13 cellular contexts compared by ENCODE assay signal in genomic region chr9:120909904-120910303, GRCh38. TPM values are rescaled to one million over a fixed set of nuclear protein-coding genes. Genes with fewer than 3 reads are reported as not detected.
DNase-seq lines count a peak whose midpoint lies in the region; ATAC-seq and TF ChIP-seq lines count a peak whose summit lies in the region.
"Had no signal": no experiment of that assay in that cellular context is flagged by ENCODE, and none has a peak within 500 bp of the region (broad histone marks: within the 10 kb centered on the region; RNA-seq: fewer than 3 reads in every experiment).

No MANE protein-coding gene starts in this region.

- no peak overlapping the region for H3K27ac ChIP-seq in CD8-positive, alpha-beta memory T cell (ENCODE audit: low read depth, low read length)
- H3K27ac ChIP-seq in RWPE1 (peak overlapping the region; percentile 64), substantia nigra (ENCODE audit: low read depth, low read length, poor library complexity, severe bottlenecking) (no peak overlapping the region)
- H3K27ac ChIP-seq in naive thymus-derived CD4-positive, alpha-beta T cell (ENCODE audit: low read depth, low read length): peak overlapping the region; percentile 69
- H3K27ac ChIP-seq: lower lobe of right lung, thyroid gland had no signal

- intact Hi-C loops in naive thymus-derived CD4-positive, alpha-beta T cell (cut with micrococcal nuclease): loop anchor here in 1 of 2 donors (1.0 kb wide), 1 partner anchor 34 kb away; no protein-coding TSS in a partner anchor

- no peaks in the 10 kb centered on the region for H3K9me3 Mint-ChIP-seq in CD8-positive, alpha-beta memory T cell
- H3K9me3 Mint-ChIP-seq in activated T-cell treated with anti-CD3 and anti-CD28 coated beads, Interleukin-2, amount 50 U/mL, for 72 hours: no peaks in the 10 kb centered on the region
- H3K9me3 Mint-ChIP-seq in naive thymus-derived CD4-positive, alpha-beta T cell: no peaks in the 10 kb centered on the region

- H3K4me3 ChIP-seq in CD8-positive, alpha-beta memory T cell (ENCODE audit: low read length): no peak overlapping the region
- H3K4me3 ChIP-seq in naive thymus-derived CD4-positive, alpha-beta T cell (ENCODE audit: low read length): peak overlapping the region; percentile 10
- H3K4me3 ChIP-seq: lower lobe of right lung, thyroid gland had no signal

- peak overlapping the region; percentile 75 to 96 (median 87) for H3K27ac Mint-ChIP-seq in CD8-positive, alpha-beta memory T cell
- peak overlapping the region; percentile 64 for H3K27ac Mint-ChIP-seq in activated T-cell treated with anti-CD3 and anti-CD28 coated beads, Interleukin-2, amount 50 U/mL, for 72 hours
- H3K27ac Mint-ChIP-seq in naive thymus-derived CD4-positive, alpha-beta T cell: peak overlapping the region in 8 of 9 donors; percentile 59 to 95 (median 82)

- ATAC-seq in activated T-cell treated with anti-CD3 and anti-CD28 coated beads, Interleukin-2, amount 50 U/mL, for 72 hours (replicated peaks in 1 of 2): peak; percentile 74 to 77
- peak; percentile 50 for ATAC-seq in naive thymus-derived CD4-positive, alpha-beta T cell
- no peak for ATAC-seq in HG02759 (IDR thresholded peaks at IDR 0.05; ENCODE audit: unreplicated experiment)
- ATAC-seq: Right ventricle myocardium inferior had no signal

- no peaks in the 10 kb centered on the region for H3K9me3 ChIP-seq in CD8-positive, alpha-beta memory T cell (ENCODE audit: low read length)
- no peaks in the 10 kb centered on the region for H3K9me3 ChIP-seq in naive thymus-derived CD4-positive, alpha-beta T cell (ENCODE audit: control insufficient read depth in 2 of 3, low read length in 3 of 3)
- H3K9me3 ChIP-seq: lower lobe of right lung, thyroid gland had no signal

- CTCF ChIA-PET in CD8-positive, alpha-beta memory T cell (lab: Charles Lee): interaction anchor here (1.1 to 1.6 kb wide), 5 partner anchors 10 to 41 kb away, joined by 3 to 5 read pairs (median 4); no protein-coding TSS in a partner anchor
- CTCF ChIA-PET in RWPE1 (lab: Yijun Ruan, JAX): interaction anchor here (0.6 to 0.7 kb wide), 2 partner anchors 15 to 154 kb away, joined by 3 to 5 read pairs; no protein-coding TSS in a partner anchor
- CTCF ChIA-PET in naive thymus-derived CD4-positive, alpha-beta T cell (lab: Charles Lee): interaction anchor here (0.6 to 0.7 kb wide), 2 partner anchors 11 to 23 kb away, joined by 3 read pairs; no protein-coding TSS in a partner anchor

- H3K27me3 ChIP-seq in CD8-positive, alpha-beta memory T cell (ENCODE audit: insufficient read depth, low read length, poor library complexity, severe bottlenecking): no peaks in the 10 kb centered on the region
- no peaks in the 10 kb centered on the region for H3K27me3 ChIP-seq in naive thymus-derived CD4-positive, alpha-beta T cell (ENCODE audit: control insufficient read depth in 2 of 2, insufficient read depth in 2 of 2, low read length in 2 of 2)
- H3K27me3 ChIP-seq: thyroid gland had no signal

- peaks cover 75% of the 10 kb centered on the region for H3K4me1 ChIP-seq in CD8-positive, alpha-beta memory T cell (ENCODE audit: insufficient read depth, low read length)
- peaks cover 57 to 59% of the 10 kb centered on the region in 2 donors for H3K4me1 ChIP-seq in naive thymus-derived CD4-positive, alpha-beta T cell (ENCODE audit: control insufficient read depth in 2 of 2, insufficient read depth in 2 of 2, low read length in 2 of 2)
- H3K4me1 ChIP-seq: thyroid gland had no signal

- H3K36me3 Mint-ChIP-seq in CD8-positive, alpha-beta memory T cell: peaks cover 21 to 95% (median 40%) of the 10 kb centered on the region in 3 donors
- peaks cover 41 to 70% of the 10 kb centered on the region in 2 donors for H3K36me3 Mint-ChIP-seq in activated T-cell treated with anti-CD3 and anti-CD28 coated beads, Interleukin-2, amount 50 U/mL, for 72 hours (ENCODE audit: insufficient read depth in 2 of 2)
- H3K36me3 Mint-ChIP-seq in naive thymus-derived CD4-positive, alpha-beta T cell: peaks cover 12 to 72% (median 44%) of the 10 kb centered on the region in 5 donors

- peaks cover 69% of the 10 kb centered on the region for H3K36me3 ChIP-seq in CD8-positive, alpha-beta memory T cell (ENCODE audit: insufficient read depth, low read length)
- peaks cover 39 to 73% (median 56%) of the 10 kb centered on the region in 3 experiments for H3K36me3 ChIP-seq in naive thymus-derived CD4-positive, alpha-beta T cell (ENCODE audit: control insufficient read depth in 2 of 3, insufficient read depth in 3 of 3, low read length in 3 of 3)

- H3K4me3 Mint-ChIP-seq in CD8-positive, alpha-beta memory T cell: peak overlapping the region; percentile 39 to 69 (median 49)
- peak overlapping the region; percentile 37 to 45 for H3K4me3 Mint-ChIP-seq in activated T-cell treated with anti-CD3 and anti-CD28 coated beads, Interleukin-2, amount 50 U/mL, for 72 hours
- H3K4me3 Mint-ChIP-seq in naive thymus-derived CD4-positive, alpha-beta T cell: peak overlapping the region in 6 of 10 donors; percentile 25 to 59 (median 32)

- no peaks in the 10 kb centered on the region for H3K27me3 Mint-ChIP-seq in CD8-positive, alpha-beta memory T cell
- no peaks in the 10 kb centered on the region for H3K27me3 Mint-ChIP-seq in activated T-cell treated with anti-CD3 and anti-CD28 coated beads, Interleukin-2, amount 50 U/mL, for 72 hours (ENCODE audit: low read depth)
- H3K27me3 Mint-ChIP-seq in naive thymus-derived CD4-positive, alpha-beta T cell: no peaks in the 10 kb centered on the region

- peak in 4 of 5 donors; percentile 36 to 80 (median 52) for DNase-seq in CD8-positive, alpha-beta memory T cell
- DNase-seq in RWPE1 (ENCODE audit: low spot score) (peak; percentile 45), substantia nigra (lab: John Stamatoyannopoulos, UW) (no peak), iPS-NIHi7 (ENCODE audit: extremely low spot score) (no peak), hypothalamus (lab: John Stamatoyannopoulos, UW) (no peak)
- peak; percentile 70 to 78 for DNase-seq in activated T-cell treated with anti-CD3 and anti-CD28 coated beads, Interleukin-2, amount 50 U/mL, for 72 hours
- peak in 1 of 9 donors; percentile 67 for DNase-seq in naive thymus-derived CD4-positive, alpha-beta T cell
- DNase-seq: DMS153, lower lobe of right lung, NCI-H1092, thyroid gland had no signal

- peaks cover 72 to 91% (median 83%) of the 10 kb centered on the region in 3 donors for H3K4me1 Mint-ChIP-seq in CD8-positive, alpha-beta memory T cell
- H3K4me1 Mint-ChIP-seq in activated T-cell treated with anti-CD3 and anti-CD28 coated beads, Interleukin-2, amount 50 U/mL, for 72 hours (ENCODE audit: low read depth): peaks cover 99% of the 10 kb centered on the region
- H3K4me1 Mint-ChIP-seq in naive thymus-derived CD4-positive, alpha-beta T cell: peaks cover 46 to 88% (median 80%) of the 10 kb centered on the region in 7 donors

- TF ChIP-seq CTCF in RWPE1 (conservative IDR thresholded peaks at IDR 0.05; ENCODE audit: low read depth): no peak

- POLR2A ChIA-PET in CD8-positive, alpha-beta memory T cell (lab: Charles Lee): interaction anchor here (1.5 to 2.1 kb wide), 2 partner anchors 10 to 18 kb away, joined by 5 to 6 read pairs; no protein-coding TSS in a partner anchor
- POLR2A ChIA-PET in RWPE1 (lab: Yijun Ruan, JAX; ENCODE audit: low non-redundant PET): no interaction called here
- POLR2A ChIA-PET in naive thymus-derived CD4-positive, alpha-beta T cell (lab: Charles Lee): interaction anchor here (32.7 to 44.3 kb wide), 3 partner anchors 6 to 36 kb away, joined by 703 to 2417 read pairs (median 2417); partner anchors contain the start of genes PHF19 and TRAF1

RNA-seq across cellular contexts. Expression of gene TRAF1, which starts 16.7 kb away (rescaled TPM):
- total RNA-seq in CD8-positive, alpha-beta memory T cell: 100 to 1,000 TPM; 316 to 322 TPM
- polyA plus RNA-seq in CD8-positive, alpha-beta memory T cell: 12.1 TPM
- 100 to 1,000 TPM in 1 of 2 donors, 10 to 100 TPM in 1; 91.6 to 101 TPM for total RNA-seq in activated T-cell treated with anti-CD3 and anti-CD28 coated beads, Interleukin-2, amount 50 U/mL, for 72 hours
- 100 to 1,000 TPM in 2 of 5 experiments, 10 to 100 TPM in 3; 58.7 to 131 (median 98.2) TPM for total RNA-seq in naive thymus-derived CD4-positive, alpha-beta T cell
- polyA plus RNA-seq in naive thymus-derived CD4-positive, alpha-beta T cell: 1 to 10 TPM; 3.7 to 6.6 TPM

RNA-seq across cellular contexts. Expression of gene PHF19, which starts 32.9 kb away (rescaled TPM):
- 100 to 1,000 TPM; 206 to 214 TPM for total RNA-seq in CD8-positive, alpha-beta memory T cell
- polyA plus RNA-seq in CD8-positive, alpha-beta memory T cell: 8.3 TPM
- total RNA-seq in activated T-cell treated with anti-CD3 and anti-CD28 coated beads, Interleukin-2, amount 50 U/mL, for 72 hours: 100 to 1,000 TPM; 166 to 222 TPM
- 100 to 1,000 TPM in 3 of 5 experiments, 10 to 100 TPM in 2; 65.9 to 271 (median 197) TPM for total RNA-seq in naive thymus-derived CD4-positive, alpha-beta T cell
- polyA plus RNA-seq in naive thymus-derived CD4-positive, alpha-beta T cell: 10 to 100 TPM; 13.1 to 16.5 TPM

Comparison
In these comparisons a context has a peak if more than half of its experiments do, and no peak if none do; other contexts are left out.
1. DNase-seq: peak in CD8-positive, alpha-beta memory T cell (4 of 5), RWPE1 (single experiment) and activated T-cell treated with anti-CD3 and anti-CD28 coated beads, Interleukin-2, amount 50 U/mL, for 72 hours (2 of 2); none in substantia nigra (0 of 49), iPS-NIHi7 (single experiment) and hypothalamus (0 of 51).
2. H3K27ac ChIP-seq: peak in RWPE1 (single experiment) and naive thymus-derived CD4-positive, alpha-beta T cell (single experiment); none in CD8-positive, alpha-beta memory T cell (single experiment) and substantia nigra (single experiment).
3. Peak in every context shown above with its lines, with median percentiles within 50 percentile points of each other: H3K27ac Mint-ChIP-seq and H3K4me3 Mint-ChIP-seq.